In genomic region chr11:11786771-11787170, GRCh38 we compare ENCODE assay signal across 8 cellular contexts. TPM values are rescaled to one million over a fixed set of nuclear protein-coding genes. Genes with fewer than 3 reads are reported as not detected.
DNase-seq lines count a peak whose midpoint lies in the region; ATAC-seq and TF ChIP-seq lines count a peak whose summit lies in the region.

No MANE protein-coding gene starts in this region.

- no peak overlapping the region for H3K4me3 ChIP-seq in DND-41 (ENCODE audit: low read depth in 1 of 2, low read length in 2 of 2)

- H3K27ac ChIP-seq in DND-41 (ENCODE audit: low read length): no peak overlapping the region

- H3K9ac ChIP-seq in DND-41 (ENCODE audit: low read depth, low read length): no peak overlapping the region

- H2AFZ ChIP-seq in DND-41 (ENCODE audit: low read depth, low read length): no peak overlapping the region

- peaks cover 8% of the 10 kb centered on the region for H3K27me3 Mint-ChIP-seq in stimulated activated naive CD8-positive, alpha-beta T cell treated with anti-CD3 and anti-CD28 coated beads, Interleukin-15, amount 100 ng/mL, for 72 hours

- TF ChIP-seq CTCF in DND-41 (IDR thresholded peaks at IDR 0.05; ENCODE audit: borderline replicate concordance, extremely low read depth, low read length, poor library complexity, severe bottlenecking): peak; percentile 42

- no peaks in the 10 kb centered on the region for H3K9me3 ChIP-seq in DND-41 (ENCODE audit: insufficient read depth, low read length, severe bottlenecking)

- no peak overlapping the region for H3K27ac Mint-ChIP-seq in stimulated activated naive CD8-positive, alpha-beta T cell treated with anti-CD3 and anti-CD28 coated beads, Interleukin-15, amount 100 ng/mL, for 72 hours

- no peaks in the 10 kb centered on the region for H3K27me3 ChIP-seq in DND-41 (ENCODE audit: insufficient read depth, low read length, poor library complexity)

- DNase-seq in DND-41 (no peak), M059J (ENCODE audit: low read depth) (peak; percentile 31), cerebellar cortex (ENCODE audit: low spot score) (peak; percentile 38), myocyte (ENCODE audit: low read depth) (peak; percentile 31), anterior cingulate cortex (lab: John Stamatoyannopoulos, UW) (no peak)
- no peak for DNase-seq in stimulated activated naive CD8-positive, alpha-beta T cell treated with anti-CD3 and anti-CD28 coated beads, Interleukin-15, amount 100 ng/mL, for 72 hours

- no peaks in the 10 kb centered on the region for H3K79me2 ChIP-seq in DND-41 (ENCODE audit: insufficient read depth, low read length)

- H3K9me3 Mint-ChIP-seq in stimulated activated naive CD8-positive, alpha-beta T cell treated with anti-CD3 and anti-CD28 coated beads, Interleukin-15, amount 100 ng/mL, for 72 hours: no peaks in the 10 kb centered on the region

- H3K4me3 Mint-ChIP-seq in stimulated activated naive CD8-positive, alpha-beta T cell treated with anti-CD3 and anti-CD28 coated beads, Interleukin-15, amount 100 ng/mL, for 72 hours: no peak overlapping the region

- H3K4me1 ChIP-seq in DND-41 (ENCODE audit: insufficient read depth, low read length): no peaks in the 10 kb centered on the region

- no peak for ATAC-seq in DND-41 (ENCODE audit: insufficient read depth, low read depth)
- no peak for ATAC-seq in stimulated activated naive CD8-positive, alpha-beta T cell treated with anti-CD3 and anti-CD28 coated beads, Interleukin-15, amount 100 ng/mL, for 72 hours
- ATAC-seq in GM18909 (IDR thresholded peaks at IDR 0.05; ENCODE audit: poor library complexity, unreplicated experiment): no peak
- ATAC-seq in HG03280 (IDR thresholded peaks at IDR 0.05; ENCODE audit: unreplicated experiment): no peak

- H4K20me1 ChIP-seq in DND-41 (ENCODE audit: insufficient read depth, low read length): no peaks in the 10 kb centered on the region

- H3K4me2 ChIP-seq in DND-41 (ENCODE audit: insufficient read depth, low read length): no peak overlapping the region

- no peaks in the 10 kb centered on the region for H3K4me1 Mint-ChIP-seq in stimulated activated naive CD8-positive, alpha-beta T cell treated with anti-CD3 and anti-CD28 coated beads, Interleukin-15, amount 100 ng/mL, for 72 hours

- H3K36me3 ChIP-seq in DND-41 (ENCODE audit: insufficient read depth, low read length): no peaks in the 10 kb centered on the region

RNA-seq across cellular contexts. Expression of gene USP47, which starts 55.0 kb away (rescaled TPM):
- 30.1 and 39.9 TPM in 2 replicates for total RNA-seq in M059J (2014; rRNA removed; shearing (Covaris generic))
- total RNA-seq in myocyte: 67.1 and 75.4 TPM in 2 replicates
- polyA plus RNA-seq in myocyte (2012): 19.0 TPM

Comparison
In these comparisons a context has a peak if more than half of its experiments do, and no peak if none do; other contexts are left out.
1. DNase-seq: peak in M059J (single experiment), cerebellar cortex (single experiment) and myocyte (single experiment); none in DND-41 (single experiment), stimulated activated naive CD8-positive, alpha-beta T cell treated with anti-CD3 and anti-CD28 coated beads, Interleukin-15, amount 100 ng/mL, for 72 hours (0 of 2) and anterior cingulate cortex (0 of 58).